22 cellular contexts compared by ENCODE assay signal in the genomic region with DNA sequence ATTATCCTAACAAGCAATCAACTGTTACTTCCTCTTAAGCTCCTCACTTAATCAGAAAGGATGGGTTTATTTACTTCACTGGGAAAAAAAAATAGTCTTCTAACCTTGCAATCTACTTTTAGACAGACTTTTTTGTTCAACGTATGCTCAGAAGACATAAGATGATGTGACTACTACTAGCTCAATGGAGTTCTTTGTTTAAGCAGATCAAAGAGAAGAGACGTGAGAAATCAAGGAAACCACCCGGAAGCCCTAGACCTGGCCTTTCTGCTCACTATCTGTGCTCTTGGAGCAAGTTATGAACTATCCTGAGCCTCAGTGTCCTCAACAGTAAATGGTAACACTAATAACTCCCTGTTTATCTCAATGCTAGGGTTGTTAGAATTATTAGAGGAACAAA.
A peak's percentile ranks its signal among the peaks of the same experiment; 100 is the strongest.
DNase-seq lines count a peak whose midpoint lies in the region; FAIRE-seq and TF ChIP-seq lines count a peak whose summit lies in the region.
"Had no signal": no experiment of that assay in that cellular context is flagged by ENCODE, and none has a peak within 500 bp of the region (broad histone marks: within the 10 kb centered on the region; RNA-seq: fewer than 3 reads in every experiment).

No MANE protein-coding gene starts in this region.

- BruUV-seq in mammary epithelial cell (replicated peaks; lab: Mats Ljungman, UMichigan), result no TSS peak
- no TSS peak for BruUV-seq in MCF 10A (replicated peaks; lab: Mats Ljungman, UMichigan)

- H3K79me2 ChIP-seq in mammary epithelial cell (ENCODE audit: insufficient read depth, low read length) (no peaks in the 10 kb centered on the region), astrocyte (ENCODE audit: insufficient read depth, low read length) (no peaks in the 10 kb centered on the region)

- H3K4me3 Mint-ChIP-seq in MCF 10A (ENCODE audit: unreplicated experiment) (no peak overlapping the region), astrocyte (ENCODE audit: unreplicated experiment) (no peak overlapping the region)
- H3K4me3 Mint-ChIP-seq in T-helper 2 cell treated with Interferon-gamma antibody and Interleukin-4, amounts not matched to agents 5 μg/mL and 100 μg/mL, for 36 hours, result no peak overlapping the region
- H3K4me3 Mint-ChIP-seq: CD14-positive monocyte; CD4-positive, alpha-beta T cell; GM23338; H9 had no signal

- FAIRE-seq in astrocyte (lab: Jason Lieb, UNC), result peak; percentile 69
- FAIRE-seq: A549, GM18507 had no signal

- in situ Hi-C loops in mammary epithelial cell (cut with MboI; ENCODE audit: low sequenced_read_pairs in 2 of 2), result loop anchor here in 1 of 2 donors (10.0 kb wide), 1 partner anchor 379 kb away; no protein-coding TSS in a partner anchor
- in situ Hi-C loops in SK-MEL-5 (cut with HindIII; ENCODE audit: low pct_unique_long_range_greater_than_20kb, low sequenced_read_pairs), result no loop called here

- H2AFZ ChIP-seq in mammary epithelial cell (ENCODE audit: low read depth, low read length) (peak overlapping the region; percentile 61), astrocyte (ENCODE audit: low read depth, low read length) (no peak overlapping the region)
- H2AFZ ChIP-seq: GM23338 had no signal

- CTCF ChIA-PET in mammary epithelial cell (lab: Charles Lee; ENCODE audit: low non-redundant PET) (no interaction called here), MCF 10A (lab: Yijun Ruan, JAX) (interaction anchor here (0.6 to 9.1 kb wide), 16 partner anchors 9 to 599 kb away, joined by 3 to 93 read pairs (median 4); no protein-coding TSS in a partner anchor)

- no peaks in the 10 kb centered on the region for H4K20me1 ChIP-seq in mammary epithelial cell (ENCODE audit: insufficient read depth, low read length)
- no peaks in the 10 kb centered on the region for H4K20me1 ChIP-seq in astrocyte (ENCODE audit: insufficient read depth, low read length)
- H4K20me1 ChIP-seq: BLaER1 treated with 17β-estradiol and CSF1 and Interleukin-3, amounts not matched to agents 10 nM and 100 nM had no signal

- peaks cover 11% of the 10 kb centered on the region for H3K4me1 Mint-ChIP-seq in MCF 10A (ENCODE audit: insufficient read depth, unreplicated experiment)
- peaks cover 13% of the 10 kb centered on the region for H3K4me1 Mint-ChIP-seq in astrocyte (ENCODE audit: low read depth, unreplicated experiment)
- H3K4me1 Mint-ChIP-seq in T-helper 2 cell treated with Interferon-gamma antibody and Interleukin-4, amounts not matched to agents 5 μg/mL and 100 μg/mL, for 36 hours (ENCODE audit: low read depth), result no peaks in the 10 kb centered on the region

- dilution Hi-C loops in mammary epithelial cell (cut with HindIII; ENCODE audit: low sequenced_read_pairs), result no loop called here

- H3K9me3 ChIP-seq in mammary epithelial cell (replicated peaks; ENCODE audit: insufficient read depth, low read length) (no peaks in the 10 kb centered on the region), astrocyte (ENCODE audit: insufficient read depth, low read depth, low read length) (no peaks in the 10 kb centered on the region)
- H3K9me3 ChIP-seq: A549; BE2C; BLaER1 treated with 17β-estradiol and CSF1 and Interleukin-3, amounts not matched to agents 10 nM and 100 nM; Caco-2 had no signal

- H3K27me3 Mint-ChIP-seq in MCF 10A (ENCODE audit: insufficient read depth, unreplicated experiment) (no peaks in the 10 kb centered on the region), astrocyte (ENCODE audit: low read depth, unreplicated experiment) (no peaks in the 10 kb centered on the region)
- peaks cover 10% of the 10 kb centered on the region for H3K27me3 Mint-ChIP-seq in T-helper 2 cell treated with Interferon-gamma antibody and Interleukin-4, amounts not matched to agents 5 μg/mL and 100 μg/mL, for 36 hours (ENCODE audit: low read depth)

- no peak overlapping the region for H3K4me2 ChIP-seq in mammary epithelial cell (ENCODE audit: insufficient read depth, low read depth, low read length)
- H3K4me2 ChIP-seq in astrocyte (ENCODE audit: low read length), result no peak overlapping the region
- H3K4me2 ChIP-seq: A549; BLaER1 treated with 17β-estradiol and CSF1 and Interleukin-3, amounts not matched to agents 10 nM and 100 nM; GM23338 had no signal

- WGBS in mammary epithelial cell (ENCODE audit: low coverage, missing lambda C conversion rate), result 13% methylated on average over 3 of the region's 3 CpGs

- DNase-seq in mammary epithelial cell (peak; percentile 37), MCF 10A (ENCODE audit: unreplicated experiment) (no peak), SK-MEL-5 (ENCODE audit: low read depth, low spot score) (peak; percentile 50), astrocyte (ENCODE audit: low read depth) (no peak), cerebellum (ENCODE audit: low spot score) (no peak), NCI-H2029 (lab: John Stamatoyannopoulos, UW) (no peak)
- DNase-seq in T-helper 2 cell treated with Interferon-gamma antibody and Interleukin-4, amounts not matched to agents 5 μg/mL and 100 μg/mL, for 36 hours (ENCODE audit: low spot score), result no peak
- DNase-seq: 8988T; ACHN; AML-193; BE2C; Caco-2; CD4-positive, alpha-beta T cell; DMS153; DMS79 treated with DMSO at 0.1 percent for 48 hours; GF-D8; H9 had no signal

- H3K27ac Mint-ChIP-seq in MCF 10A (ENCODE audit: low read depth, unreplicated experiment) (no peak overlapping the region), astrocyte (ENCODE audit: unreplicated experiment) (no peak overlapping the region)
- no peak overlapping the region for H3K27ac Mint-ChIP-seq in T-helper 2 cell treated with Interferon-gamma antibody and Interleukin-4, amounts not matched to agents 5 μg/mL and 100 μg/mL, for 36 hours
- H3K27ac Mint-ChIP-seq: CD14-positive monocyte; CD4-positive, alpha-beta T cell; GM23338; H9 had no signal

- H3K27ac ChIP-seq in mammary epithelial cell (ENCODE audit: insufficient read depth, low read depth, low read length), result no peak overlapping the region
- no peak overlapping the region for H3K27ac ChIP-seq in astrocyte (ENCODE audit: low read depth, low read length)
- H3K27ac ChIP-seq: A549; BLaER1 treated with 17β-estradiol and CSF1 and Interleukin-3, amounts not matched to agents 10 nM and 100 nM had no signal

- POLR2A ChIA-PET in MCF 10A (lab: Yijun Ruan, JAX), result interaction anchor here (0.6 to 2.0 kb wide), 3 partner anchors 9 to 381 kb away, joined by 3 to 5 read pairs (median 4); no protein-coding TSS in a partner anchor

- H3K36me3 ChIP-seq in mammary epithelial cell (ENCODE audit: insufficient read depth, low read length), result no peaks in the 10 kb centered on the region
- no peaks in the 10 kb centered on the region for H3K36me3 ChIP-seq in astrocyte (ENCODE audit: insufficient read depth, low read length)
- H3K36me3 ChIP-seq: BE2C; BLaER1 treated with 17β-estradiol and CSF1 and Interleukin-3, amounts not matched to agents 10 nM and 100 nM had no signal

- peaks cover 19% of the 10 kb centered on the region for H3K36me3 Mint-ChIP-seq in MCF 10A (ENCODE audit: insufficient read depth, unreplicated experiment)
- H3K36me3 Mint-ChIP-seq in astrocyte (ENCODE audit: low read depth, unreplicated experiment), result no peaks in the 10 kb centered on the region
- no peaks in the 10 kb centered on the region for H3K36me3 Mint-ChIP-seq in T-helper 2 cell treated with Interferon-gamma antibody and Interleukin-4, amounts not matched to agents 5 μg/mL and 100 μg/mL, for 36 hours (ENCODE audit: low read depth)
- H3K36me3 Mint-ChIP-seq: CD14-positive monocyte had no signal

- peaks cover 23% of the 10 kb centered on the region for H3K4me1 ChIP-seq in mammary epithelial cell (ENCODE audit: insufficient read depth, low read length)
- peaks cover 18% of the 10 kb centered on the region for H3K4me1 ChIP-seq in astrocyte (ENCODE audit: insufficient read depth, low read length)
- H3K4me1 ChIP-seq: BE2C, Caco-2 had no signal

- intact Hi-C loops in mammary epithelial cell (cut with micrococcal nuclease), result loop anchor here (2.0 to 10.0 kb wide), 4 partner anchors 361 to 1579 kb away; partner anchors contain the start of gene NAA30
- intact Hi-C loops in MCF 10A (cut with micrococcal nuclease), result loop anchor here (2.0 kb wide), 1 partner anchor 541 kb away; no protein-coding TSS in a partner anchor

- H3K27me3 ChIP-seq in mammary epithelial cell (ENCODE audit: insufficient read depth, low read length), result no peaks in the 10 kb centered on the region
- H3K27me3 ChIP-seq in astrocyte (ENCODE audit: insufficient read depth, low read length), result no peaks in the 10 kb centered on the region
- H3K27me3 ChIP-seq: BLaER1 treated with 17β-estradiol and CSF1 and Interleukin-3, amounts not matched to agents 10 nM and 100 nM had no signal

- H3K4me3 ChIP-seq in mammary epithelial cell (replicated peaks in 1 of 3; ENCODE audit: insufficient read depth in 1 of 3, low read depth in 2 of 3, low read length in 3 of 3) (no peak overlapping the region), astrocyte (ENCODE audit: insufficient read depth, low read depth, low read length) (no peak overlapping the region)
- H3K4me3 ChIP-seq: A549; BLaER1 treated with 17β-estradiol and CSF1 and Interleukin-3, amounts not matched to agents 10 nM and 100 nM; GM23338 had no signal

- TF ChIP-seq CTCF in mammary epithelial cell (conservative IDR thresholded peaks at IDR 0.05 in 1 of 2, IDR thresholded peaks at IDR 0.05 in 1 of 2; ENCODE audit: extremely low read depth in 1 of 2, insufficient read depth in 1 of 2, low read depth in 1 of 2, low read length in 2 of 2) (no peak), MCF 10A (IDR thresholded peaks at IDR 0.05; ENCODE audit: unreplicated experiment) (no peak), astrocyte (IDR thresholded peaks at IDR 0.05; ENCODE audit: insufficient read depth, low read depth, low read length) (no peak)

- H3K9me3 Mint-ChIP-seq in MCF 10A (ENCODE audit: unreplicated experiment) (no peaks in the 10 kb centered on the region), astrocyte (ENCODE audit: unreplicated experiment) (no peaks in the 10 kb centered on the region)
- no peaks in the 10 kb centered on the region for H3K9me3 Mint-ChIP-seq in T-helper 2 cell treated with Interferon-gamma antibody and Interleukin-4, amounts not matched to agents 5 μg/mL and 100 μg/mL, for 36 hours
- H3K9me3 Mint-ChIP-seq: CD14-positive monocyte; CD4-positive, alpha-beta T cell; GM23338; H9 had no signal

- H3K9ac ChIP-seq in mammary epithelial cell (ENCODE audit: insufficient read depth, low read length) (no peak overlapping the region), astrocyte (ENCODE audit: low read length) (no peak overlapping the region)
- H3K9ac ChIP-seq: BLaER1 treated with 17β-estradiol and CSF1 and Interleukin-3, amounts not matched to agents 10 nM and 100 nM had no signal

Comparison
In these comparisons a context has a peak if more than half of its experiments do, and no peak if none do; other contexts are left out.
1. DNase-seq: peak in mammary epithelial cell (single experiment) and SK-MEL-5 (single experiment); none in MCF 10A (single experiment), astrocyte (single experiment), cerebellum (single experiment), T-helper 2 cell treated with Interferon-gamma antibody and Interleukin-4, amounts not matched to agents 5 μg/mL and 100 μg/mL, for 36 hours (single experiment) and NCI-H2029 (single experiment).